9 cellular contexts compared by ENCODE assay signal in the genomic region with DNA sequence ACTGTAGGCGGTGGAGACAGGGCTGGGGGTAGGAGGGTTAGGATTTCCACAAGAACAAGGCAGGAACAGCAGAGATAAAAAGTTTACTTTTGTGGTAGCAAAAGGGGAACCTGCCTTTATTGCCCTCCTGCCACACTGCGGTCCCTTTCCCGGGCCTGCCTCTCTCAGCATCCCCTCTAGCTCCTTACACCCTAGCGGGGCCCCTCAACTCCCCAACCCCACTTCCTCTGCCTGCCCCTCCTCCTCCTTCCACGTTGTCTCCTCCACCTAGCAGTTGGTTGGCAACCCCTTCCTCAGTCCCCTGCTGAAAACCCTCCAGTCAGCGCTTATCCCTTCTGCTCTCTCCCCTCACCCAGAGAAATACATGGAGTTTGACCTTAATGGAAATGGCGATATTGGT. TPM values are rescaled to one million over a fixed set of nuclear protein-coding genes. Genes with fewer than 3 reads are reported as not detected.
DNase-seq lines count a peak whose midpoint lies in the region; ATAC-seq and TF ChIP-seq lines count a peak whose summit lies in the region.
"Had no signal": no experiment of that assay in that cellular context is flagged by ENCODE, and none has a peak within 500 bp of the region (broad histone marks: within the 10 kb centered on the region; RNA-seq: fewer than 3 reads in every experiment).

No MANE protein-coding gene starts in this region.

- no peaks in the 10 kb centered on the region for H3K9me3 ChIP-seq in T-helper 17 cell (ENCODE audit: control insufficient read depth, low read length, poor library complexity, severe bottlenecking)

- H3K4me3 Mint-ChIP-seq in T-helper 17 cell, result peak overlapping the region; percentile 49
- H3K4me3 Mint-ChIP-seq in endothelial cell (ENCODE audit: unreplicated experiment), result no peak overlapping the region
- peak overlapping the region; percentile 89 to 96 for H3K4me3 Mint-ChIP-seq in stimulated activated naive CD8-positive, alpha-beta T cell treated with anti-CD3 and anti-CD28 coated beads, Interleukin-15, amount 100 ng/mL, for 72 hours

- H3K36me3 Mint-ChIP-seq in T-helper 17 cell (ENCODE audit: low read depth), result no peaks in the 10 kb centered on the region
- H3K36me3 Mint-ChIP-seq in endothelial cell (ENCODE audit: low read depth, unreplicated experiment), result no peaks in the 10 kb centered on the region

- DNase-seq in activated CD8-positive, alpha-beta memory T cell treated with anti-CD3 and anti-CD28 coated beads for 24 hours, result peak; percentile 78
- no peak for DNase-seq in activated CD8-positive, alpha-beta memory T cell treated with anti-CD3 and anti-CD28 coated beads, Interleukin-2, amount 50 U/mL, for 4 hours
- DNase-seq in T-helper 17 cell, result no peak
- no peak for DNase-seq in endothelial cell (ENCODE audit: low spot score)
- peak; percentile 28 to 57 for DNase-seq in stimulated activated naive CD8-positive, alpha-beta T cell treated with anti-CD3 and anti-CD28 coated beads, Interleukin-15, amount 100 ng/mL, for 72 hours
- no peak for DNase-seq in COR-L47 (lab: John Stamatoyannopoulos, UW)
- no peak for DNase-seq in islet precursor cell
- no peak for DNase-seq in NCI-H526 treated with DMSO at 0.1 percent for 48 hours (lab: John Stamatoyannopoulos, UW)
- DNase-seq: NCI-H226 had no signal

- TF ChIP-seq CTCF in endothelial cell (IDR thresholded peaks at IDR 0.05; ENCODE audit: unreplicated experiment), result no peak

- H3K27me3 Mint-ChIP-seq in T-helper 17 cell (no peaks in the 10 kb centered on the region), endothelial cell (ENCODE audit: unreplicated experiment) (peaks cover 12% of the 10 kb centered on the region)
- H3K27me3 Mint-ChIP-seq in stimulated activated naive CD8-positive, alpha-beta T cell treated with anti-CD3 and anti-CD28 coated beads, Interleukin-15, amount 100 ng/mL, for 72 hours, result no peaks in the 10 kb centered on the region

- H3K4me1 Mint-ChIP-seq in T-helper 17 cell (peaks cover 20% of the 10 kb centered on the region), endothelial cell (ENCODE audit: unreplicated experiment) (peaks cover 29% of the 10 kb centered on the region)
- H3K4me1 Mint-ChIP-seq in stimulated activated naive CD8-positive, alpha-beta T cell treated with anti-CD3 and anti-CD28 coated beads, Interleukin-15, amount 100 ng/mL, for 72 hours, result peaks cover 52% of the 10 kb centered on the region

- ATAC-seq in T-helper 17 cell, result no peak
- no peak for ATAC-seq in stimulated activated naive CD8-positive, alpha-beta T cell treated with anti-CD3 and anti-CD28 coated beads, Interleukin-15, amount 100 ng/mL, for 72 hours

- no peaks in the 10 kb centered on the region for H3K9me3 Mint-ChIP-seq in endothelial cell (ENCODE audit: unreplicated experiment)
- no peaks in the 10 kb centered on the region for H3K9me3 Mint-ChIP-seq in stimulated activated naive CD8-positive, alpha-beta T cell treated with anti-CD3 and anti-CD28 coated beads, Interleukin-15, amount 100 ng/mL, for 72 hours

- H3K27ac Mint-ChIP-seq in T-helper 17 cell (no peak overlapping the region), endothelial cell (ENCODE audit: unreplicated experiment) (peak overlapping the region; percentile 77)
- H3K27ac Mint-ChIP-seq in stimulated activated naive CD8-positive, alpha-beta T cell treated with anti-CD3 and anti-CD28 coated beads, Interleukin-15, amount 100 ng/mL, for 72 hours, result peak overlapping the region; percentile 93 to 98

RNA-seq across cellular contexts. Expression of a gene that starts 0.7 kb away (rescaled TPM):
- 10 to 100 TPM in 1 of 2 donors, 1 to 10 TPM in 1; 8.1 to 13.2 TPM for total RNA-seq in T-helper 17 cell
- 22.8 TPM for total RNA-seq in endothelial cell (ENCODE audit: unreplicated experiment)

RNA-seq across cellular contexts. Expression of a gene that starts 4.8 kb away (rescaled TPM):
- total RNA-seq in T-helper 17 cell (100 to 1,000 TPM; 210 to 213 TPM), endothelial cell (ENCODE audit: unreplicated experiment) (149 TPM)

RNA-seq across cellular contexts. Expression of a gene that starts 22.9 kb away (rescaled TPM):
- 1 to 10 TPM; 5.7 to 8.2 TPM for total RNA-seq in T-helper 17 cell
- total RNA-seq in endothelial cell (ENCODE audit: unreplicated experiment), result not detected

RNA-seq across cellular contexts. Expression of a gene that starts 29.7 kb away (rescaled TPM):
- total RNA-seq in T-helper 17 cell, result 10 to 100 TPM; 30.6 to 42.6 TPM
- total RNA-seq in endothelial cell (ENCODE audit: unreplicated experiment), result 1.7 TPM

RNA-seq across cellular contexts. Expression of a gene that starts 33.5 kb away (rescaled TPM):
- total RNA-seq in T-helper 17 cell (100 to 1,000 TPM; 791 to 891 TPM), endothelial cell (ENCODE audit: unreplicated experiment) (not detected)

Comparison
In these comparisons a context has a peak if more than half of its experiments do, and no peak if none do; other contexts are left out.
1. DNase-seq: peak in activated CD8-positive, alpha-beta memory T cell treated with anti-CD3 and anti-CD28 coated beads for 24 hours (single experiment) and stimulated activated naive CD8-positive, alpha-beta T cell treated with anti-CD3 and anti-CD28 coated beads, Interleukin-15, amount 100 ng/mL, for 72 hours (2 of 2); none in activated CD8-positive, alpha-beta memory T cell treated with anti-CD3 and anti-CD28 coated beads, Interleukin-2, amount 50 U/mL, for 4 hours (single experiment), T-helper 17 cell (0 of 3), endothelial cell (single experiment), COR-L47 (single experiment), islet precursor cell (single experiment) and NCI-H526 treated with DMSO at 0.1 percent for 48 hours (single experiment).